In the genomic region with DNA sequence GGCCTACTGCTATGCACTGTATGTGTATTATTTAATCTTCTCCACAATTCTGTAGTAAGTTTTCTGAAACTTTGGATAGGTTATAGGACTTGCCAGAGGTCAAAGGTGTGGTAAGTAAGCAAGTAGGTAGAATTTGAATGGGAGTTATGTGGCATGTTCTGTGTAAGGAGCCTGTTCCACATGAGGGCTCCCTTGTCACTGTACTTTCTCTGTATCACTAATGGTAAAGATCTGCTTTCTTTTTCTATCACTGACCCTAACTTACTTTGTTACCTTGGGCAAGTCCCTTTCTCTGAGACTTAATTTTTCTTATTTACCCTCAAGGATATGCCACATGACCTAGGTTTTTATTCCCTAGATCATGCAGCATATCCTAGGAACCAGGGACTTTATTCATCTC, we compare ENCODE assay signal across 21 cellular contexts. TPM values are rescaled to one million over a fixed set of nuclear protein-coding genes. Genes with fewer than 3 reads are reported as not detected.
A peak's percentile ranks its signal among the peaks of the same experiment; 100 is the strongest.
DNase-seq lines count a peak whose midpoint lies in the region; ATAC-seq lines count a peak whose summit lies in the region.
"Had no signal": no experiment of that assay in that cellular context is flagged by ENCODE, and none has a peak within 500 bp of the region (broad histone marks: within the 10 kb centered on the region; RNA-seq: fewer than 3 reads in every experiment).

No MANE protein-coding gene starts in this region.

- no peak overlapping the region for H3K9ac ChIP-seq in trophoblast cell (ENCODE audit: low read length)
- H3K9ac ChIP-seq: KMS-11 had no signal

- peaks cover 45% of the 10 kb centered on the region for H3K4me1 Mint-ChIP-seq in activated T-cell treated with anti-CD3 and anti-CD28 coated beads, Interleukin-2, amount 50 U/mL, for 72 hours (ENCODE audit: low read depth)
- peaks cover 60% of the 10 kb centered on the region for H3K4me1 Mint-ChIP-seq in activated T-cell treated with anti-CD3 and anti-CD28 coated beads, Interleukin-2, amount 50 U/mL, for 4 hours (ENCODE audit: low read depth)
- H3K4me1 Mint-ChIP-seq in T-helper 17 cell = peaks cover 53% of the 10 kb centered on the region

- no peak overlapping the region for H4K12ac ChIP-seq in trophoblast cell (ENCODE audit: low read depth, low read length)

- peaks cover 8% of the 10 kb centered on the region for H3K79me2 ChIP-seq in trophoblast cell (ENCODE audit: control insufficient read depth, insufficient read depth, low read length, poor library complexity)

- H3K4me2 ChIP-seq in trophoblast cell (ENCODE audit: low read length) = no peak overlapping the region
- H3K4me2 ChIP-seq: KMS-11 had no signal

- H3K18ac ChIP-seq in trophoblast cell (ENCODE audit: low read length) = no peak overlapping the region

- H3K36me3 Mint-ChIP-seq in activated T-cell treated with anti-CD3 and anti-CD28 coated beads, Interleukin-2, amount 50 U/mL, for 72 hours (ENCODE audit: insufficient read depth in 2 of 2) = no peaks in the 10 kb centered on the region
- H3K36me3 Mint-ChIP-seq in activated T-cell treated with anti-CD3 and anti-CD28 coated beads, Interleukin-2, amount 50 U/mL, for 4 hours (ENCODE audit: insufficient read depth) = peaks cover 6% of the 10 kb centered on the region
- peaks cover 3% of the 10 kb centered on the region for H3K36me3 Mint-ChIP-seq in T-helper 17 cell (ENCODE audit: low read depth)

- H3K79me1 ChIP-seq in trophoblast cell (ENCODE audit: low read length) = peaks cover 25% of the 10 kb centered on the region

- peak overlapping the region; percentile 45 for H3K27ac Mint-ChIP-seq in activated T-cell treated with anti-CD3 and anti-CD28 coated beads, Interleukin-2, amount 50 U/mL, for 72 hours
- H3K27ac Mint-ChIP-seq in T-helper 17 cell = peak overlapping the region; percentile 88
- H3K27ac Mint-ChIP-seq: dendritic cell treated with granulocyte-macrophage colony-stimulating factor and Interleukin-4, amounts not matched to agents 40 ng/mL and 50 ng/mL, for 4 days had no signal

- no peaks in the 10 kb centered on the region for H3K27me3 ChIP-seq in trophoblast cell (ENCODE audit: insufficient read depth, low read length)
- H3K27me3 ChIP-seq: body of pancreas, stomach, vagina had no signal

- H2AFZ ChIP-seq in trophoblast cell (ENCODE audit: insufficient read depth, low read length, poor library complexity) = no peak overlapping the region

- H2BK12ac ChIP-seq in trophoblast cell (ENCODE audit: low read length) = peak overlapping the region; percentile 66

- peaks cover 33 to 52% of the 10 kb centered on the region in 2 experiments for H3K4me1 ChIP-seq in trophoblast cell (ENCODE audit: control insufficient read depth in 1 of 2, insufficient read depth in 2 of 2, low read length in 2 of 2)

- H3K36me3 ChIP-seq in trophoblast cell (ENCODE audit: control insufficient read depth in 1 of 2, insufficient read depth in 2 of 2, low read length in 2 of 2) = peaks cover 0 to 2% of the 10 kb centered on the region in 2 experiments
- H3K36me3 ChIP-seq: vagina had no signal

- no peak overlapping the region for H2BK120ac ChIP-seq in trophoblast cell (ENCODE audit: insufficient read depth, low read length, poor library complexity)

- peak overlapping the region; percentile 77 for H3K27ac ChIP-seq in trophoblast cell (ENCODE audit: low read depth, low read length)
- H3K27ac ChIP-seq: body of pancreas, KMS-11, lower lobe of right lung, SK-N-MC, stomach, vagina had no signal

- no peaks in the 10 kb centered on the region for H3K9me3 ChIP-seq in T-helper 17 cell (ENCODE audit: control insufficient read depth, low read length, poor library complexity, severe bottlenecking)
- no peaks in the 10 kb centered on the region for H3K9me3 ChIP-seq in trophoblast cell (ENCODE audit: insufficient read depth, low read depth, low read length)
- H3K9me3 ChIP-seq: body of pancreas, lower lobe of right lung, stomach, vagina had no signal

- no peak overlapping the region for H3K14ac ChIP-seq in trophoblast cell (ENCODE audit: low read length)

- no peaks in the 10 kb centered on the region for H3K27me3 Mint-ChIP-seq in activated T-cell treated with anti-CD3 and anti-CD28 coated beads, Interleukin-2, amount 50 U/mL, for 72 hours (ENCODE audit: low read depth)
- no peaks in the 10 kb centered on the region for H3K27me3 Mint-ChIP-seq in activated T-cell treated with anti-CD3 and anti-CD28 coated beads, Interleukin-2, amount 50 U/mL, for 4 hours (ENCODE audit: low read depth)
- no peaks in the 10 kb centered on the region for H3K27me3 Mint-ChIP-seq in T-helper 17 cell
- H3K27me3 Mint-ChIP-seq: dendritic cell treated with granulocyte-macrophage colony-stimulating factor and Interleukin-4, amounts not matched to agents 40 ng/mL and 50 ng/mL, for 4 days had no signal

- no peak overlapping the region for H3K4ac ChIP-seq in trophoblast cell (ENCODE audit: low read depth, low read length)

- peak overlapping the region; percentile 39 for H2BK5ac ChIP-seq in trophoblast cell (ENCODE audit: low read depth, low read length, poor library complexity)

- no peak overlapping the region for H2AK5ac ChIP-seq in trophoblast cell (ENCODE audit: low read length)

- H3K23ac ChIP-seq in trophoblast cell (ENCODE audit: low read length) = no peak overlapping the region

- H4K8ac ChIP-seq in trophoblast cell (ENCODE audit: low read depth, low read length) = no peak overlapping the region

- H4K91ac ChIP-seq in trophoblast cell (ENCODE audit: low read depth, low read length) = no peak overlapping the region

- H3K9me3 Mint-ChIP-seq in activated T-cell treated with anti-CD3 and anti-CD28 coated beads, Interleukin-2, amount 50 U/mL, for 72 hours = no peaks in the 10 kb centered on the region
- no peaks in the 10 kb centered on the region for H3K9me3 Mint-ChIP-seq in activated T-cell treated with anti-CD3 and anti-CD28 coated beads, Interleukin-2, amount 50 U/mL, for 4 hours
- H3K9me3 Mint-ChIP-seq: dendritic cell treated with granulocyte-macrophage colony-stimulating factor and Interleukin-4, amounts not matched to agents 40 ng/mL and 50 ng/mL, for 4 days had no signal

- no peak for DNase-seq in activated T-cell treated with anti-CD3 and anti-CD28 coated beads, Interleukin-2, amount 50 U/mL, for 72 hours
- DNase-seq in activated T-cell treated with anti-CD3 and anti-CD28 coated beads, Interleukin-2, amount 50 U/mL, for 4 hours = no peak
- DNase-seq in T-helper 17 cell (no peak), trophoblast cell (no peak), HUDEP-2 (lab: John Stamatoyannopoulos, UW; ENCODE audit: unreplicated experiment in 76 of 76) (no peak), DMS153 (lab: John Stamatoyannopoulos, UW) (no peak)
- DNase-seq in activated CD8-positive, alpha-beta memory T cell treated with anti-CD3 and anti-CD28 coated beads for 24 hours = no peak
- DNase-seq: activated CD4-positive, alpha-beta T cell treated with anti-CD3 and anti-CD28 coated beads, Interleukin-2, amount 50 U/mL, for 4 hours; body of pancreas; glutamatergic neuron; lower lobe of right lung; NCI-H1092; stimulated activated CD4-positive, alpha-beta T cell treated with anti-CD3 and anti-CD28 coated beads, Interleukin-12 subunit alpha, Interleukin-12 subunit beta, amount 100 ng/mL, for 4 hours; stomach had no signal

- peak in 1 of 2 donors; percentile 26 for ATAC-seq in activated T-cell treated with anti-CD3 and anti-CD28 coated beads, Interleukin-2, amount 50 U/mL, for 72 hours (replicated peaks in 1 of 2)
- ATAC-seq in activated T-cell treated with anti-CD3 and anti-CD28 coated beads, Interleukin-2, amount 50 U/mL, for 4 hours = no peak
- ATAC-seq in GM21423 (IDR thresholded peaks at IDR 0.05; ENCODE audit: unreplicated experiment) (peak; percentile 51), T-helper 17 cell (no peak)
- ATAC-seq: body of pancreas, esophagus mucosa, lower lobe of right lung, Panc1 had no signal

- H3K4me3 Mint-ChIP-seq in activated T-cell treated with anti-CD3 and anti-CD28 coated beads, Interleukin-2, amount 50 U/mL, for 72 hours = no peak overlapping the region
- no peak overlapping the region for H3K4me3 Mint-ChIP-seq in activated T-cell treated with anti-CD3 and anti-CD28 coated beads, Interleukin-2, amount 50 U/mL, for 4 hours
- no peak overlapping the region for H3K4me3 Mint-ChIP-seq in T-helper 17 cell
- H3K4me3 Mint-ChIP-seq: dendritic cell treated with granulocyte-macrophage colony-stimulating factor and Interleukin-4, amounts not matched to agents 40 ng/mL and 50 ng/mL, for 4 days had no signal

- H3K4me3 ChIP-seq in trophoblast cell (ENCODE audit: low read depth, low read length) = no peak overlapping the region
- H3K4me3 ChIP-seq: body of pancreas, lower lobe of right lung, SK-N-MC, stomach, vagina had no signal

RNA-seq across cellular contexts. Expression of a gene that starts 50.3 kb away (rescaled TPM):
- total RNA-seq in activated T-cell treated with anti-CD3 and anti-CD28 coated beads, Interleukin-2, amount 50 U/mL, for 72 hours = 100 to 1,000 TPM; 158 to 165 TPM
- total RNA-seq in activated T-cell treated with anti-CD3 and anti-CD28 coated beads, Interleukin-2, amount 50 U/mL, for 4 hours = 100 to 1,000 TPM; 128 to 132 (median 130) TPM
- 10 to 100 TPM; 18.8 to 20.6 TPM for total RNA-seq in T-helper 17 cell
- polyA plus RNA-seq in trophoblast cell (2013) = 216 and 219 TPM in 2 replicates

Comparison
In these comparisons a context has a peak if more than half of its experiments do, and no peak if none do; other contexts are left out.
1. RNA of a gene that starts 50.3 kb away (total RNA-seq): 158 to 165 TPM in activated T-cell treated with anti-CD3 and anti-CD28 coated beads, Interleukin-2, amount 50 U/mL, for 72 hours and 128 to 132 TPM in activated T-cell treated with anti-CD3 and anti-CD28 coated beads, Interleukin-2, amount 50 U/mL, for 4 hours; 18.8 to 20.6 TPM in T-helper 17 cell; every median in the first group is over 4 times any median in the second.